22 cellular contexts compared by ENCODE assay signal in genomic region chrX:28124416-28124815, GRCh38.
DNase-seq lines count a peak whose midpoint lies in the region; ATAC-seq and TF ChIP-seq lines count a peak whose summit lies in the region.
"Had no signal": no experiment of that assay in that cellular context is flagged by ENCODE, and none has a peak within 500 bp of the region (broad histone marks: within the 10 kb centered on the region; RNA-seq: fewer than 3 reads in every experiment).

No MANE protein-coding gene starts in this region.

- no peak overlapping the region for H3K14ac ChIP-seq in IMR-90 (replicated peaks; ENCODE audit: low read depth, low read length)

- no peak overlapping the region for H2BK120ac ChIP-seq in IMR-90 (ENCODE audit: low read depth, low read length)

- H3K9me3 ChIP-seq in IMR-90 (ENCODE audit: control insufficient read depth, insufficient read depth, low read length) = no peaks in the 10 kb centered on the region
- no peaks in the 10 kb centered on the region for H3K9me3 ChIP-seq in adrenal gland (replicated peaks in 1 of 3)
- H3K9me3 ChIP-seq: A549, SK-N-SH had no signal

- TF ChIP-seq CTCF in IMR-90 (conservative IDR thresholded peaks at IDR 0.05; ENCODE audit: low read depth, low read length) (no peak), brain microvascular endothelial cell (IDR thresholded peaks at IDR 0.05; ENCODE audit: low read depth, low read length, missing control alignments) (no peak), kidney epithelial cell (IDR thresholded peaks at IDR 0.05; ENCODE audit: insufficient read depth, low read length, poor library complexity, severe bottlenecking) (no peak), adrenal gland (IDR thresholded peaks at IDR 0.05) (no peak)

- no peak overlapping the region for H2BK15ac ChIP-seq in IMR-90 (ENCODE audit: low read depth, low read length)

- intact Hi-C loops in IMR-90 (cut with micrococcal nuclease) (no loop called here), adrenal gland (cut with DNase I) (no loop called here)

- H3K9me1 ChIP-seq in IMR-90 (ENCODE audit: insufficient read depth, low read length) = no peaks in the 10 kb centered on the region

- H3K56ac ChIP-seq in IMR-90 (ENCODE audit: extremely low read depth, insufficient read depth, low read length) = no peak overlapping the region

- no peak for TF ChIP-seq RAD21 in IMR-90 (IDR thresholded peaks at IDR 0.05; ENCODE audit: low read length)

- no peak overlapping the region for H3K4ac ChIP-seq in IMR-90 (ENCODE audit: low read depth, low read length)

- DNase-seq in IMR-90 = peak; percentile 3
- no peak for DNase-seq in brain microvascular endothelial cell
- DNase-seq in kidney epithelial cell (ENCODE audit: low read depth) = peak; percentile 47
- DNase-seq in renal cortical epithelial cell (ENCODE audit: low read depth) = peak; percentile 9
- DNase-seq in activated CD8-positive, alpha-beta memory T cell treated with anti-CD3 and anti-CD28 coated beads, Interleukin-2, amount 10 ng/mL, durations not matched to agents 7 days and 5 days = no peak
- no peak for DNase-seq in adrenal gland
- DNase-seq in substantia nigra (lab: John Stamatoyannopoulos, UW) = no peak
- DNase-seq: DND-41, HFFc6, KBM-7, NCI-H1092, NCI-H1436 treated with DMSO at 0.1 percent for 48 hours, NCI-H2029 treated with DMSO at 0.1 percent for 48 hours, NCI-H345, PC-9, SIG-M5, SK-N-SH had no signal

- no peak overlapping the region for H2BK20ac ChIP-seq in IMR-90 (ENCODE audit: low read depth, low read length)

- H3K4me3 Mint-ChIP-seq in activated CD8-positive, alpha-beta memory T cell treated with anti-CD3 and anti-CD28 coated beads, Interleukin-2, amount 10 ng/mL, durations not matched to agents 7 days and 5 days = no peak overlapping the region
- H3K4me3 Mint-ChIP-seq: B cell, HFFc6 had no signal

- no CpG with 5 or more reads among the region's 2 CpGs for WGBS in IMR-90 (ENCODE audit: extremely low coverage in 2 of 2, insufficient read length in 1 of 2), 2 experiments
- WGBS in adrenal gland, 4 donors = 66 to 81% (median 70%) methylated on average over 2 of the region's 2 CpGs

- H3K18ac ChIP-seq in IMR-90 (ENCODE audit: low read depth, low read length) = no peak overlapping the region

- no peak overlapping the region for H2AFZ ChIP-seq in IMR-90 (replicated peaks; ENCODE audit: low read length, poor library complexity)
- H2AFZ ChIP-seq: PC-9 had no signal

- H2AK5ac ChIP-seq in IMR-90 (ENCODE audit: low read depth, low read length) = no peak overlapping the region

- in situ Hi-C loops in IMR-90 (cut with MboI; ENCODE audit: low sequenced_read_pairs) = no loop called here
- in situ Hi-C loops in brain microvascular endothelial cell (cut with HindIII; ENCODE audit: low pct_ligation_motif_present, low sequenced_read_pairs) = no loop called here

- H3K79me1 ChIP-seq in IMR-90 (ENCODE audit: low read depth in 1 of 2, low read length in 2 of 2) = no peaks in the 10 kb centered on the region

- no peak overlapping the region for H4K8ac ChIP-seq in IMR-90 (ENCODE audit: low read depth in 2 of 2, low read length in 2 of 2)

- dilution Hi-C loops in IMR-90 (cut with HindIII; ENCODE audit: low sequenced_read_pairs, unreplicated experiment) = no loop called here

- H2BK5ac ChIP-seq in IMR-90 (ENCODE audit: low read depth, low read length, poor library complexity, severe bottlenecking) = no peak overlapping the region

- H3K4me1 ChIP-seq in IMR-90 (ENCODE audit: control insufficient read depth, insufficient read depth, low read length) (no peaks in the 10 kb centered on the region), adrenal gland (replicated peaks in 1 of 2) (no peaks in the 10 kb centered on the region)
- H3K4me1 ChIP-seq: A549 had no signal

- ATAC-seq in IMR-90 (ENCODE audit: low read depth) = no peak
- no peak for ATAC-seq in activated CD8-positive, alpha-beta memory T cell treated with anti-CD3 and anti-CD28 coated beads, Interleukin-2, amount 10 ng/mL, durations not matched to agents 7 days and 5 days
- ATAC-seq: A549, GM12878, HepG2 had no signal

- CTCF ChIA-PET in IMR-90 (lab: Yijun Ruan, JAX) = no interaction called here
- CTCF ChIA-PET in activated CD8-positive, alpha-beta memory T cell treated with anti-CD3 and anti-CD28 coated beads, Interleukin-2, amount 10 ng/mL, durations not matched to agents 7 days and 5 days (lab: Charles Lee) = no interaction called here

- no peaks in the 10 kb centered on the region for H4K20me1 ChIP-seq in IMR-90 (ENCODE audit: insufficient read depth, low read length)

- H3K4me2 ChIP-seq in IMR-90 (ENCODE audit: low read depth, low read length) = no peak overlapping the region
- H3K4me2 ChIP-seq: A549, PC-9, SK-N-SH had no signal

- no peak overlapping the region for H2AK9ac ChIP-seq in IMR-90 (replicated peaks; ENCODE audit: low read depth, low read length, poor library complexity)

- no peak overlapping the region for H4K5ac ChIP-seq in IMR-90 (ENCODE audit: low read depth, low read length)

- POLR2A ChIA-PET in IMR-90 (lab: Charles Lee; ENCODE audit: unreplicated experiment) = no interaction called here

- H3K27me3 ChIP-seq in IMR-90 (ENCODE audit: control insufficient read depth, insufficient read depth, low read length) (no peaks in the 10 kb centered on the region), brain microvascular endothelial cell (replicated peaks) (no peaks in the 10 kb centered on the region), kidney epithelial cell (ENCODE audit: control insufficient read depth, insufficient read depth, low read length) (no peaks in the 10 kb centered on the region), adrenal gland (no peaks in the 10 kb centered on the region)

- no peaks in the 10 kb centered on the region for H3K27me3 Mint-ChIP-seq in activated CD8-positive, alpha-beta memory T cell treated with anti-CD3 and anti-CD28 coated beads, Interleukin-2, amount 10 ng/mL, durations not matched to agents 7 days and 5 days
- H3K27me3 Mint-ChIP-seq: B cell had no signal

- no TSS peak for BruUV-seq in IMR-90 (replicated peaks; lab: Mats Ljungman, UMichigan)

- H3K4me3 ChIP-seq in IMR-90 (ENCODE audit: insufficient read depth, low read depth, low read length) = no peak overlapping the region
- no peak overlapping the region for H3K4me3 ChIP-seq in brain microvascular endothelial cell (ENCODE audit: low read depth, low read length)
- no peak overlapping the region for H3K4me3 ChIP-seq in kidney epithelial cell (ENCODE audit: low read depth, low read length)
- no peak overlapping the region for H3K4me3 ChIP-seq in adrenal gland
- H3K4me3 ChIP-seq: A549, GM12878, PC-9 had no signal

- no peaks in the 10 kb centered on the region for H3K36me3 ChIP-seq in IMR-90 (ENCODE audit: control insufficient read depth, insufficient read depth, low read length)
- no peaks in the 10 kb centered on the region for H3K36me3 ChIP-seq in brain microvascular endothelial cell (replicated peaks)
- H3K36me3 ChIP-seq in kidney epithelial cell (ENCODE audit: control insufficient read depth, insufficient read depth, low read length) = no peaks in the 10 kb centered on the region
- no peaks in the 10 kb centered on the region for H3K36me3 ChIP-seq in adrenal gland (replicated peaks in 1 of 2)

- H3K4me1 Mint-ChIP-seq in activated CD8-positive, alpha-beta memory T cell treated with anti-CD3 and anti-CD28 coated beads, Interleukin-2, amount 10 ng/mL, durations not matched to agents 7 days and 5 days = no peaks in the 10 kb centered on the region
- H3K4me1 Mint-ChIP-seq: B cell had no signal

- no peak for TF ChIP-seq POLR2A in IMR-90 (IDR thresholded peaks at IDR 0.05; ENCODE audit: low read depth, low read length)
- no peak for TF ChIP-seq POLR2A in adrenal gland (IDR thresholded peaks at IDR 0.05)

- H3K27ac ChIP-seq in IMR-90 (ENCODE audit: insufficient read depth, low read length) (no peak overlapping the region), brain microvascular endothelial cell (peak overlapping the region; percentile 27), adrenal gland (no peak overlapping the region), substantia nigra (ENCODE audit: low read depth, low read length, poor library complexity, severe bottlenecking) (no peak overlapping the region)
- H3K27ac ChIP-seq: A549, HL-60, PC-9 had no signal

- no peak overlapping the region for H3K9ac ChIP-seq in IMR-90 (ENCODE audit: low read depth, low read length)
- H3K9ac ChIP-seq: SK-N-SH had no signal

- no peak overlapping the region for H3K27ac Mint-ChIP-seq in activated CD8-positive, alpha-beta memory T cell treated with anti-CD3 and anti-CD28 coated beads, Interleukin-2, amount 10 ng/mL, durations not matched to agents 7 days and 5 days
- H3K27ac Mint-ChIP-seq: B cell, HFFc6 had no signal

- H3K9me3 Mint-ChIP-seq in activated CD8-positive, alpha-beta memory T cell treated with anti-CD3 and anti-CD28 coated beads, Interleukin-2, amount 10 ng/mL, durations not matched to agents 7 days and 5 days (ENCODE audit: low read depth) = peaks cover 2% of the 10 kb centered on the region
- H3K9me3 Mint-ChIP-seq: HFFc6 had no signal

- H3K36me3 Mint-ChIP-seq in activated CD8-positive, alpha-beta memory T cell treated with anti-CD3 and anti-CD28 coated beads, Interleukin-2, amount 10 ng/mL, durations not matched to agents 7 days and 5 days = no peaks in the 10 kb centered on the region

- no peak overlapping the region for H4K91ac ChIP-seq in IMR-90 (ENCODE audit: insufficient read depth, low read depth, low read length)

- H3K23ac ChIP-seq in IMR-90 (ENCODE audit: low read depth, low read length) = no peak overlapping the region

TF ChIP-seq in IMR-90, 13 proteins besides CTCF, POLR2A, EP300 and RAD21 (continues in another document):
- no peak for TF ChIP-seq CEBPB (IDR thresholded peaks at IDR 0.05; ENCODE audit: low read depth, low read length)
- no peak for TF ChIP-seq NFE2L2 (IDR thresholded peaks at IDR 0.05; ENCODE audit: low read depth, low read length)
- no peak for TF ChIP-seq USF2 (IDR thresholded peaks at IDR 0.05; ENCODE audit: low read depth, low read length)
- no peak for TF ChIP-seq MXI1 (IDR thresholded peaks at IDR 0.05; ENCODE audit: borderline replicate concordance, low read depth, low read length)
- no peak for TF ChIP-seq BHLHE40 (IDR thresholded peaks at IDR 0.05; ENCODE audit: low read depth, low read length)
- TF ChIP-seq RFX5 (IDR thresholded peaks at IDR 0.05; ENCODE audit: low read depth, low read length) = no peak
- no peak for TF ChIP-seq FOS (IDR thresholded peaks at IDR 0.05; ENCODE audit: low read depth, low read length)

Comparison
In these comparisons a context has a peak if more than half of its experiments do, and no peak if none do; other contexts are left out.
1. DNase-seq: peak in IMR-90 (single experiment), kidney epithelial cell (single experiment) and renal cortical epithelial cell (single experiment); none in brain microvascular endothelial cell (single experiment), activated CD8-positive, alpha-beta memory T cell treated with anti-CD3 and anti-CD28 coated beads, Interleukin-2, amount 10 ng/mL, durations not matched to agents 7 days and 5 days (single experiment), adrenal gland (0 of 7) and substantia nigra (0 of 49).